In the genomic region with DNA sequence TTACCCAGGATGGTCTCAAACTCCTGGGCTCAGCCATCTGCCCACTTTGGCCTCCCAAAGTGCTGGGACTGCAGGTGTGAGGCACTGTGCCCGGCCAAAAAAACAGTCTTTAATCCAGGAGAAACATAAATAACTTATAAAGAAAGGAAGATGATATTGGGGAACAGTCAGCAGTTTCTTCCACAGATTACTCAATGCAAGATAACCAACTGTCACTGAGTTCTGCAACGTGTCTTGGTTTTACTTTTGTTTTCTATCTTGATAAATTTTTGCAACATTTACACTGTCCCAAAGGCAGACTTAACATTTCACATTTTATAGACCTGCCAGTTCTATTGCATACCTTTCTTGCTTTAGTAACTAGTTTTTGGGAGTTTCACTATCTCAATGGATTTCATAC, we compare ENCODE assay signal across 9 cellular contexts.
DNase-seq lines count a peak whose midpoint lies in the region; ATAC-seq, FAIRE-seq and TF ChIP-seq lines count a peak whose summit lies in the region.
"Had no signal": no experiment of that assay in that cellular context is flagged by ENCODE, and none has a peak within 500 bp of the region (broad histone marks: within the 10 kb centered on the region; RNA-seq: fewer than 3 reads in every experiment).

No MANE protein-coding gene starts in this region.

- H3K4me3 Mint-ChIP-seq in HFFc6: peak overlapping the region; percentile 11; the same call in 1 of the 2 replicates
- H3K4me3 Mint-ChIP-seq in memory B cell: peak overlapping the region; percentile 77
- no peak overlapping the region for H3K4me3 Mint-ChIP-seq in H9

- H3K79me2 ChIP-seq in H9 (ENCODE audit: insufficient read depth, low read length): no peaks in the 10 kb centered on the region

- H3K27ac Mint-ChIP-seq in HFFc6: no peak overlapping the region
- peak overlapping the region; percentile 93 for H3K27ac Mint-ChIP-seq in memory B cell
- H3K27ac Mint-ChIP-seq in H9: no peak overlapping the region

- H3K18ac ChIP-seq in H9 (ENCODE audit: insufficient read length, low read depth, low read length): no peak overlapping the region

- H3K36me3 Mint-ChIP-seq in HFFc6 (ENCODE audit: low read depth) (no peaks in the 10 kb centered on the region), memory B cell (peaks cover 14% of the 10 kb centered on the region), H9 (ENCODE audit: insufficient read depth in 1 of 3, low read depth in 3 of 3) (no peaks in the 10 kb centered on the region)

- no peaks in the 10 kb centered on the region for H3K9me3 Mint-ChIP-seq in HFFc6
- H3K9me3 Mint-ChIP-seq in memory B cell: no peaks in the 10 kb centered on the region
- H3K9me3 Mint-ChIP-seq in H9: no peaks in the 10 kb centered on the region

- H4K91ac ChIP-seq in H9 (ENCODE audit: insufficient read length, low read depth, low read length): no peak overlapping the region

- ATAC-seq in GM18511 (IDR thresholded peaks at IDR 0.05; ENCODE audit: unreplicated experiment) (peak; percentile 71), memory B cell (ENCODE audit: low read depth) (peak; percentile 58)

- H3K56ac ChIP-seq in H9 (ENCODE audit: insufficient read length, low read depth, low read length): no peak overlapping the region

- H2BK5ac ChIP-seq in H9 (ENCODE audit: insufficient read length, low read length): no peak overlapping the region

- no peaks in the 10 kb centered on the region for H4K20me1 ChIP-seq in H9 (ENCODE audit: control insufficient read depth, insufficient read depth, insufficient read length)

- H2AK5ac ChIP-seq in H9 (ENCODE audit: insufficient read length, low read length): no peak overlapping the region

- H3K79me1 ChIP-seq in H9 (ENCODE audit: insufficient read depth, low read depth, low read length, poor library complexity, severe bottlenecking): no peaks in the 10 kb centered on the region

- H3K4me1 Mint-ChIP-seq in HFFc6 (ENCODE audit: low read depth): no peaks in the 10 kb centered on the region
- peaks cover 64% of the 10 kb centered on the region for H3K4me1 Mint-ChIP-seq in memory B cell
- H3K4me1 Mint-ChIP-seq in H9: peaks cover 8% of the 10 kb centered on the region in 2 experiments

- H3K4ac ChIP-seq in H9 (ENCODE audit: low read depth, low read length): no peak overlapping the region

- no peak overlapping the region for H3K27ac ChIP-seq in H9 (ENCODE audit: insufficient read length, low read depth, low read length)

- H3K9me3 ChIP-seq in H9 (ENCODE audit: control insufficient read depth, low read depth, low read length): no peaks in the 10 kb centered on the region

- no peak overlapping the region for H4K8ac ChIP-seq in H9 (replicated peaks; ENCODE audit: insufficient read length, low read depth, low read length)

- H3K4me1 ChIP-seq in H9 (ENCODE audit: insufficient read depth, low read length): no peaks in the 10 kb centered on the region

- no peak overlapping the region for H3K4me2 ChIP-seq in H9 (ENCODE audit: insufficient read depth, insufficient read length, low read length)

- no peak for TF ChIP-seq CTCF in HFFc6 (IDR thresholded peaks at IDR 0.05)
- TF ChIP-seq CTCF in D721Med (IDR thresholded peaks at IDR 0.05; ENCODE audit: insufficient read depth, missing control alignments): no peak
- TF ChIP-seq CTCF in H9 (conservative IDR thresholded peaks at IDR 0.05): no peak

- no peaks in the 10 kb centered on the region for H3K27me3 ChIP-seq in H9 (ENCODE audit: insufficient read depth, low read length)

- H4K5ac ChIP-seq in H9 (ENCODE audit: insufficient read length, low read depth, low read length): no peak overlapping the region

- H3K14ac ChIP-seq in H9 (ENCODE audit: insufficient read depth, low read length): no peak overlapping the region

- H2BK12ac ChIP-seq in H9 (ENCODE audit: insufficient read length, low read depth, low read length): no peak overlapping the region

- no peak overlapping the region for H2BK120ac ChIP-seq in H9 (ENCODE audit: low read depth, low read length, poor library complexity, severe bottlenecking)

- no peak overlapping the region for H3K9ac ChIP-seq in H9 (ENCODE audit: extremely low read depth, insufficient read length, low read length)

- no peak overlapping the region for H2BK20ac ChIP-seq in H9 (ENCODE audit: low read depth, low read length, poor library complexity, severe bottlenecking)

- DNase-seq in HFFc6: no peak
- peak; percentile 79 for DNase-seq in MV-4-11 (lab: John Stamatoyannopoulos, UW)
- no peak for DNase-seq in memory B cell (ENCODE audit: low spot score in 2 of 2)
- DNase-seq in D721Med (ENCODE audit: insufficient read length, low spot score): no peak
- DNase-seq in urothelium cell line (ENCODE audit: low spot score): no peak
- DNase-seq in NCI-H2171 treated with DMSO at 0.1 percent for 48 hours (lab: John Stamatoyannopoulos, UW): no peak
- no peak for DNase-seq in H9
- DNase-seq: amniotic stem cell had no signal

- no peak overlapping the region for H2AFZ ChIP-seq in H9 (ENCODE audit: low read length)

- H3T11ph ChIP-seq in H9 (ENCODE audit: low read length): no peak overlapping the region

- H2BK15ac ChIP-seq in H9 (ENCODE audit: low read depth, low read length): no peak overlapping the region

- no peak overlapping the region for H3K23ac ChIP-seq in H9 (ENCODE audit: insufficient read length, low read depth, low read length)

- H3K23me2 ChIP-seq in H9 (ENCODE audit: insufficient read length, low read depth, low read length, poor library complexity, severe bottlenecking): no peaks in the 10 kb centered on the region

- FAIRE-seq in D721Med (lab: Jason Lieb, UNC): no peak
- FAIRE-seq in urothelium cell line (lab: Jason Lieb, UNC): no peak

- peaks cover 6% of the 10 kb centered on the region for H3K27me3 Mint-ChIP-seq in HFFc6 (ENCODE audit: insufficient read depth)
- no peaks in the 10 kb centered on the region for H3K27me3 Mint-ChIP-seq in memory B cell
- no peaks in the 10 kb centered on the region for H3K27me3 Mint-ChIP-seq in H9 (ENCODE audit: low read depth)

- no CpG with 5 or more reads among the region's 2 CpGs for WGBS in H9 (ENCODE audit: extremely low coverage, insufficient read length, low lambda C conversion rate)

Comparison
In these comparisons a context has a peak if more than half of its experiments do, and no peak if none do; other contexts are left out.
1. H3K4me3 Mint-ChIP-seq: peak in HFFc6 (single experiment) and memory B cell (single experiment); none in H9 (0 of 2).